Comparison of ENCODE assay signal across 17 cellular contexts in the genomic region with DNA sequence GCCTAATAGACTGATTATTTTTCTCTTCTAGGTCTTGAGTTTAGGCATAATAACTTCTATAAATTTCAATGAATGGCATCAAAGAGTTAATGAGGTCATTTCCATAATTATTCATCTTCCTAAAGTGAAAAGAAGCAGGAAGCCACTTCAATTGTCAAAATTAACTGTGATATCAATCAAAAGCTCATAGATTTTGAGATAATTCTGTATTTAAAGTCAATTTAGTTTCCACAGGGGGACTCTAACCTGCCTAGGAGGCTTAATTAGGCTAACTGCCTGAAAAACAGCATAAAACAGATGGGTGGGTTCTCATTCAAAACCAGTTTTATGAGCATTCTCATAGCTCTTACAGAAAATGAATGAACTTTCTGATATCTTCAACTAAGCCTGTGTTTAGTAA.
DNase-seq lines count a peak whose midpoint lies in the region; ATAC-seq and TF ChIP-seq lines count a peak whose summit lies in the region.
"Had no signal": no experiment of that assay in that cellular context is flagged by ENCODE, and none has a peak within 500 bp of the region (broad histone marks: within the 10 kb centered on the region; RNA-seq: fewer than 3 reads in every experiment).

No MANE protein-coding gene starts in this region.

- H2AFZ ChIP-seq in GM23338 = no peak overlapping the region
- H2AFZ ChIP-seq in neural progenitor cell (replicated peaks) = no peak overlapping the region
- H2AFZ ChIP-seq: GM23248 had no signal

- H3K27ac ChIP-seq in GM23338 (ENCODE audit: low read depth) (no peak overlapping the region), HUES48 (ENCODE audit: low read depth, low read length) (peak overlapping the region; percentile 80), neural progenitor cell (no peak overlapping the region)
- H3K27ac ChIP-seq: A549; BLaER1 treated with 17β-estradiol and CSF1 and Interleukin-3, amounts not matched to agents 10 nM and 100 nM; GM23248 had no signal

- H3K36me3 Mint-ChIP-seq in GM23338 (ENCODE audit: low read depth) (peaks cover 19% of the 10 kb centered on the region), neural progenitor cell (no peaks in the 10 kb centered on the region)
- H3K36me3 Mint-ChIP-seq: CD4-positive, CD25-positive, alpha-beta regulatory T cell had no signal

- H3K4me1 ChIP-seq in GM23338 (ENCODE audit: insufficient read depth) = peaks cover 33% of the 10 kb centered on the region
- peaks cover 33% of the 10 kb centered on the region for H3K4me1 ChIP-seq in HUES48 (ENCODE audit: control insufficient read depth, insufficient read depth, low read length)
- peaks cover 18% of the 10 kb centered on the region for H3K4me1 ChIP-seq in neural progenitor cell
- H3K4me1 ChIP-seq: A549 had no signal

- H3K4me2 ChIP-seq in GM23338 (peak overlapping the region; percentile 50), neural progenitor cell (peak overlapping the region; percentile 27)
- H3K4me2 ChIP-seq: A549; BLaER1 treated with 17β-estradiol and CSF1 and Interleukin-3, amounts not matched to agents 10 nM and 100 nM had no signal

- H3K9me3 ChIP-seq in HUES48 (ENCODE audit: control insufficient read depth, insufficient read depth, low read length) = no peaks in the 10 kb centered on the region; the same call in 1 of the 2 replicates
- no peaks in the 10 kb centered on the region for H3K9me3 ChIP-seq in neural progenitor cell (ENCODE audit: low read depth)

- H3K27me3 ChIP-seq in GM23338 (ENCODE audit: insufficient read depth) = no peaks in the 10 kb centered on the region
- H3K27me3 ChIP-seq in HUES48 (ENCODE audit: control insufficient read depth, insufficient read depth, low read length) = no peaks in the 10 kb centered on the region
- H3K27me3 ChIP-seq in neural progenitor cell = no peaks in the 10 kb centered on the region
- H3K27me3 ChIP-seq: BLaER1 treated with 17β-estradiol and CSF1 and Interleukin-3, amounts not matched to agents 10 nM and 100 nM had no signal

- DNase-seq in GM23338 (ENCODE audit: low spot score) = no peak
- peak; percentile 41 for DNase-seq in SK-N-DZ (ENCODE audit: low spot score)
- DNase-seq in neural progenitor cell (ENCODE audit: low spot score) = no peak
- no peak for DNase-seq in HPDE6-E6E7 (ENCODE audit: extremely low spot score)
- no peak for DNase-seq in ACHN
- DNase-seq in medulla oblongata (ENCODE audit: extremely low spot score) = no peak
- DNase-seq: CD4-positive, CD25-positive, alpha-beta regulatory T cell; DMS53; GF-D8; GM23248; HCEC 1CT; HFFc6; IMR-90; KBM-7 had no signal

- H3K4me3 Mint-ChIP-seq in GM23338 (no peak overlapping the region), neural progenitor cell (no peak overlapping the region)
- H3K4me3 Mint-ChIP-seq: CD4-positive, CD25-positive, alpha-beta regulatory T cell; HFFc6 had no signal

- H4K20me1 ChIP-seq in GM23338 (replicated peaks; ENCODE audit: insufficient read depth) (no peaks in the 10 kb centered on the region), neural progenitor cell (ENCODE audit: low read depth) (no peaks in the 10 kb centered on the region)
- H4K20me1 ChIP-seq: BLaER1 treated with 17β-estradiol and CSF1 and Interleukin-3, amounts not matched to agents 10 nM and 100 nM had no signal

- H3K9ac ChIP-seq in HUES48 (ENCODE audit: low read depth, low read length) (no peak overlapping the region), neural progenitor cell (no peak overlapping the region)
- H3K9ac ChIP-seq: BLaER1 treated with 17β-estradiol and CSF1 and Interleukin-3, amounts not matched to agents 10 nM and 100 nM; GM23248 had no signal

- H3F3A ChIP-seq in GM23338 (replicated peaks; ENCODE audit: low read depth) (no peaks in the 10 kb centered on the region), neural progenitor cell (ENCODE audit: low read depth) (no peaks in the 10 kb centered on the region)

- peaks cover 2% of the 10 kb centered on the region for H3K27me3 Mint-ChIP-seq in GM23338 (ENCODE audit: insufficient read depth, low read depth, poor library complexity)
- peaks cover 5% of the 10 kb centered on the region for H3K27me3 Mint-ChIP-seq in neural progenitor cell (ENCODE audit: insufficient read depth, low read depth)
- H3K27me3 Mint-ChIP-seq: CD4-positive, CD25-positive, alpha-beta regulatory T cell had no signal

- no peaks in the 10 kb centered on the region for H3K36me3 ChIP-seq in GM23338 (ENCODE audit: insufficient read depth)
- H3K36me3 ChIP-seq in HUES48 (ENCODE audit: control insufficient read depth, insufficient read depth, low read length) = no peaks in the 10 kb centered on the region
- H3K36me3 ChIP-seq in neural progenitor cell = no peaks in the 10 kb centered on the region
- H3K36me3 ChIP-seq: BLaER1 treated with 17β-estradiol and CSF1 and Interleukin-3, amounts not matched to agents 10 nM and 100 nM had no signal

- H3K9me2 ChIP-seq in GM23338 (ENCODE audit: insufficient read depth) = peaks cover 6% of the 10 kb centered on the region

- ATAC-seq in GM23338 = no peak
- ATAC-seq: A549 had no signal

- H3K9me3 Mint-ChIP-seq in GM23338 = peaks cover 10% of the 10 kb centered on the region
- H3K9me3 Mint-ChIP-seq in neural progenitor cell = peaks cover 8% of the 10 kb centered on the region

- H3K4me3 ChIP-seq in GM23338 (no peak overlapping the region), HUES48 (ENCODE audit: low read depth, low read length) (no peak overlapping the region), neural progenitor cell (no peak overlapping the region)
- H3K4me3 ChIP-seq: A549; BLaER1 treated with 17β-estradiol and CSF1 and Interleukin-3, amounts not matched to agents 10 nM and 100 nM; GM23248 had no signal

- in situ Hi-C loops in ACHN (cut with HindIII; ENCODE audit: low pct_ligation_motif_present, low pct_unique_long_range_greater_than_20kb, low sequenced_read_pairs) = no loop called here

- peaks cover 30% of the 10 kb centered on the region for H3K4me1 Mint-ChIP-seq in GM23338
- H3K4me1 Mint-ChIP-seq in neural progenitor cell = peaks cover 5% of the 10 kb centered on the region
- H3K4me1 Mint-ChIP-seq: CD4-positive, CD25-positive, alpha-beta regulatory T cell had no signal

- TF ChIP-seq CTCF in GM23338 (conservative IDR thresholded peaks at IDR 0.05; ENCODE audit: low read depth in 2 of 2) (no peak), neural progenitor cell (IDR thresholded peaks at IDR 0.05) (no peak)

- no peaks in the 10 kb centered on the region for H3K79me2 ChIP-seq in GM23338 (replicated peaks; ENCODE audit: insufficient read depth)
- no peaks in the 10 kb centered on the region for H3K79me2 ChIP-seq in neural progenitor cell (ENCODE audit: low read depth)

- H3K27ac Mint-ChIP-seq in GM23338 = no peak overlapping the region
- no peak overlapping the region for H3K27ac Mint-ChIP-seq in neural progenitor cell
- H3K27ac Mint-ChIP-seq: CD4-positive, CD25-positive, alpha-beta regulatory T cell; HFFc6 had no signal

TF ChIP-seq in GM23338, 12 proteins besides CTCF, POLR2A, EP300 and RAD21 (continues in another document):
- no peak for TF ChIP-seq EZH2phosphoT487 (IDR thresholded peaks at IDR 0.05; ENCODE audit: unreplicated experiment)
- TF ChIP-seq ZNF114 (CRISPR knock-in tag; IDR thresholded peaks at IDR 0.05) = no peak
- TF ChIP-seq EZH2 (IDR thresholded peaks at IDR 0.05; ENCODE audit: low read depth, unreplicated experiment) = no peak
- no peak for TF ChIP-seq STAT1 (IDR thresholded peaks at IDR 0.05; ENCODE audit: unreplicated experiment)
- TF ChIP-seq NANOG (IDR thresholded peaks at IDR 0.05; ENCODE audit: borderline replicate concordance) = no peak
